ENCODE assay signal across 2 cellular contexts in the genomic region with DNA sequence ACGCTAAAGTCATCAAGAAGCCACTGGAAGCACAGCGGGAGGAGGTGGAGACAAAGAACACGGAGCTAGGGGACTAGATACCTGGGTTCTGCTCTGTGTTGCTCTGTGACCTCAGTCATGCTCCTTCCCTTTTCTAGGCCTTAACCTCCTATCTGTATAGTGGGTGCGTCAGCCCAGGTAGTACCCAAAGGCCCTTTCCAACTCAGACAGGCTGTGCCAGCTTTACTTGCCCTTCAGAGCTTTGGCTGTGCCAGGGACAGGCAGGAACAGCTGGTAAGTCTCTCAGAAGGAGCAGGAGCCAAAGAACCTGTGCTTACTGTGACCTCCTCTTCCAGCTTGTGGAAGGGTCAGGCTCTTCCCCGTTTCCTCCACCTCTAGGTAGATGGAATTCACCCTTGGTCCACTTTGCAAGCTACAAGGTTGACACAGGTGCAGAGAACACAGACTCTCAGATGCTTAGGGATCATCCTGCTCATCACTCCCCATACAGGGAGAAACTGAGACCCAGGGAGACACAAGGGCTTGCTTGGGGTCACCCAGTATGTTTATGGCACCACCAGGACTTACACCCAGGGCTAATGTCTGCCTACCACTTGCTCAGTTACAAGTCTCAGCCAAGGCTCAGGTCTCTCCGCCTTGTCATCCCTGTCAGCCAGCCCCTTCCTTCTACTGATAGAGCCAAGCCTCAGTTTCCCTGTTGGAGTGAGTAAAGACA.
TF ChIP-seq lines count a peak whose summit lies in the region.

No MANE protein-coding gene starts in this region.

TF ChIP-seq in GM23338, 12 proteins besides CTCF, POLR2A, EP300 and RAD21 (continues in another document):
- TF ChIP-seq, protein P1, sequence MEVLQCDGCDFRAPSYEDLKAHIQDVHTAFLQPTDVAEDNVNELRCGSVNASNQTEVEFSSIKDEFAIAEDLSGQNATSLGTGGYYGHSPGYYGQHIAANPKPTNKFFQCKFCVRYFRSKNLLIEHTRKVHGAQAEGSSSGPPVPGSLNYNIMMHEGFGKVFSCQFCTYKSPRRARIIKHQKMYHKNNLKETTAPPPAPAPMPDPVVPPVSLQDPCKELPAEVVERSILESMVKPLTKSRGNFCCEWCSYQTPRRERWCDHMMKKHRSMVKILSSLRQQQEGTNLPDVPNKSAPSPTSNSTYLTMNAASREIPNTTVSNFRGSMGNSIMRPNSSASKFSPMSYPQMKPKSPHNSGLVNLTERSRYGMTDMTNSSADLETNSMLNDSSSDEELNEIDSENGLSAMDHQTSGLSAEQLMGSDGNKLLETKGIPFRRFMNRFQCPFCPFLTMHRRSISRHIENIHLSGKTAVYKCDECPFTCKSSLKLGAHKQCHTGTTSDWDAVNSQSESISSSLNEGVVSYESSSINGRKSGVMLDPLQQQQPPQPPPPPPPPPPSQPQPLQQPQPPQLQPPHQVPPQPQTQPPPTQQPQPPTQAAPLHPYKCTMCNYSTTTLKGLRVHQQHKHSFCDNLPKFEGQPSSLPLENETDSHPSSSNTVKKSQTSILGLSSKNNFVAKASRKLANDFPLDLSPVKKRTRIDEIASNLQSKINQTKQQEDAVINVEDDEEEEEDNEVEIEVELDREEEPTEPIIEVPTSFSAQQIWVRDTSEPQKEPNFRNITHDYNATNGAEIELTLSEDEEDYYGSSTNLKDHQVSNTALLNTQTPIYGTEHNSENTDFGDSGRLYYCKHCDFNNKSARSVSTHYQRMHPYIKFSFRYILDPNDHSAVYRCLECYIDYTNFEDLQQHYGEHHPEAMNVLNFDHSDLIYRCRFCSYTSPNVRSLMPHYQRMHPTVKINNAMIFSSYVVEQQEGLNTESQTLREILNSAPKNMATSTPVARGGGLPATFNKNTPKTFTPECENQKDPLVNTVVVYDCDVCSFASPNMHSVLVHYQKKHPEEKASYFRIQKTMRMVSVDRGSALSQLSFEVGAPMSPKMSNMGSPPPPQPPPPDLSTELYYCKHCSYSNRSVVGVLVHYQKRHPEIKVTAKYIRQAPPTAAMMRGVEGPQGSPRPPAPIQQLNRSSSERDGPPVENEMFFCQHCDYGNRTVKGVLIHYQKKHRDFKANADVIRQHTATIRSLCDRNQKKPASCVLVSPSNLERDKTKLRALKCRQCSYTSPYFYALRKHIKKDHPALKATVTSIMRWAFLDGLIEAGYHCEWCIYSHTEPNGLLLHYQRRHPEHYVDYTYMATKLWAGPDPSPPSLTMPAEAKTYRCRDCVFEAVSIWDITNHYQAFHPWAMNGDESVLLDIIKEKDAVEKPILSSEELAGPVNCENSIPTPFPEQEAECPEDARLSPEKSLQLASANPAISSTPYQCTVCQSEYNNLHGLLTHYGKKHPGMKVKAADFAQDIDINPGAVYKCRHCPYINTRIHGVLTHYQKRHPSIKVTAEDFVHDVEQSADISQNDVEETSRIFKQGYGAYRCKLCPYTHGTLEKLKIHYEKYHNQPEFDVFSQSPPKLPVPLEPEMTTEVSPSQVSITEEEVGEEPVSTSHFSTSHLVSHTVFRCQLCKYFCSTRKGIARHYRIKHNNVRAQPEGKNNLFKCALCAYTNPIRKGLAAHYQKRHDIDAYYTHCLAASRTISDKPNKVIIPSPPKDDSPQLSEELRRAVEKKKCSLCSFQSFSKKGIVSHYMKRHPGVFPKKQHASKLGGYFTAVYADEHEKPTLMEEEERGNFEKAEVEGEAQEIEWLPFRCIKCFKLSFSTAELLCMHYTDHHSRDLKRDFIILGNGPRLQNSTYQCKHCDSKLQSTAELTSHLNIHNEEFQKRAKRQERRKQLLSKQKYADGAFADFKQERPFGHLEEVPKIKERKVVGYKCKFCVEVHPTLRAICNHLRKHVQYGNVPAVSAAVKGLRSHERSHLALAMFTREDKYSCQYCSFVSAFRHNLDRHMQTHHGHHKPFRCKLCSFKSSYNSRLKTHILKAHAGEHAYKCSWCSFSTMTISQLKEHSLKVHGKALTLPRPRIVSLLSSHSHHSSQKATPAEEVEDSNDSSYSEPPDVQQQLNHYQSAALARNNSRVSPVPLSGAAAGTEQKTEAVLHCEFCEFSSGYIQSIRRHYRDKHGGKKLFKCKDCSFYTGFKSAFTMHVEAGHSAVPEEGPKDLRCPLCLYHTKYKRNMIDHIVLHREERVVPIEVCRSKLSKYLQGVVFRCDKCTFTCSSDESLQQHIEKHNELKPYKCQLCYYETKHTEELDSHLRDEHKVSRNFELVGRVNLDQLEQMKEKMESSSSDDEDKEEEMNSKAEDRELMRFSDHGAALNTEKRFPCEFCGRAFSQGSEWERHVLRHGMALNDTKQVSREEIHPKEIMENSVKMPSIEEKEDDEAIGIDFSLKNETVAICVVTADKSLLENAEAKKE (CRISPR knock-in tag; IDR thresholded peaks at IDR 0.05), result no peak
- TF ChIP-seq EZH2phosphoT487 (IDR thresholded peaks at IDR 0.05; ENCODE audit: unreplicated experiment) (no peak), POLR2AphosphoS5 (IDR thresholded peaks at IDR 0.05; ENCODE audit: low read depth) (no peak), ZNF114 (CRISPR knock-in tag; IDR thresholded peaks at IDR 0.05) (no peak), CREB1 (CRISPR knock-in tag; IDR thresholded peaks at IDR 0.05; ENCODE audit: low read depth) (no peak), ETS1 (IDR thresholded peaks at IDR 0.05) (no peak), EZH2 (IDR thresholded peaks at IDR 0.05; ENCODE audit: low read depth, unreplicated experiment) (no peak)
- TF ChIP-seq, protein P2, sequence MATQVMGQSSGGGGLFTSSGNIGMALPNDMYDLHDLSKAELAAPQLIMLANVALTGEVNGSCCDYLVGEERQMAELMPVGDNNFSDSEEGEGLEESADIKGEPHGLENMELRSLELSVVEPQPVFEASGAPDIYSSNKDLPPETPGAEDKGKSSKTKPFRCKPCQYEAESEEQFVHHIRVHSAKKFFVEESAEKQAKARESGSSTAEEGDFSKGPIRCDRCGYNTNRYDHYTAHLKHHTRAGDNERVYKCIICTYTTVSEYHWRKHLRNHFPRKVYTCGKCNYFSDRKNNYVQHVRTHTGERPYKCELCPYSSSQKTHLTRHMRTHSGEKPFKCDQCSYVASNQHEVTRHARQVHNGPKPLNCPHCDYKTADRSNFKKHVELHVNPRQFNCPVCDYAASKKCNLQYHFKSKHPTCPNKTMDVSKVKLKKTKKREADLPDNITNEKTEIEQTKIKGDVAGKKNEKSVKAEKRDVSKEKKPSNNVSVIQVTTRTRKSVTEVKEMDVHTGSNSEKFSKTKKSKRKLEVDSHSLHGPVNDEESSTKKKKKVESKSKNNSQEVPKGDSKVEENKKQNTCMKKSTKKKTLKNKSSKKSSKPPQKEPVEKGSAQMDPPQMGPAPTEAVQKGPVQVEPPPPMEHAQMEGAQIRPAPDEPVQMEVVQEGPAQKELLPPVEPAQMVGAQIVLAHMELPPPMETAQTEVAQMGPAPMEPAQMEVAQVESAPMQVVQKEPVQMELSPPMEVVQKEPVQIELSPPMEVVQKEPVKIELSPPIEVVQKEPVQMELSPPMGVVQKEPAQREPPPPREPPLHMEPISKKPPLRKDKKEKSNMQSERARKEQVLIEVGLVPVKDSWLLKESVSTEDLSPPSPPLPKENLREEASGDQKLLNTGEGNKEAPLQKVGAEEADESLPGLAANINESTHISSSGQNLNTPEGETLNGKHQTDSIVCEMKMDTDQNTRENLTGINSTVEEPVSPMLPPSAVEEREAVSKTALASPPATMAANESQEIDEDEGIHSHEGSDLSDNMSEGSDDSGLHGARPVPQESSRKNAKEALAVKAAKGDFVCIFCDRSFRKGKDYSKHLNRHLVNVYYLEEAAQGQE (IDR thresholded peaks at IDR 0.05; ENCODE audit: unreplicated experiment), result no peak

TF ChIP-seq in HepG2, 621 proteins besides CTCF, POLR2A, EP300 and RAD21:
- TF ChIP-seq ZNF556 (CRISPR knock-in tag; IDR thresholded peaks at IDR 0.05; ENCODE audit: borderline replicate concordance) (no peak), ZNF704 (CRISPR knock-in tag; IDR thresholded peaks at IDR 0.05; ENCODE audit: borderline replicate concordance) (no peak), ZNF629 (CRISPR knock-in tag; conservative IDR thresholded peaks at IDR 0.05) (peak; percentile 76), ZNF563 (CRISPR knock-in tag; IDR thresholded peaks at IDR 0.05) (no peak), ZNF790 (CRISPR knock-in tag; IDR thresholded peaks at IDR 0.05; ENCODE audit: borderline replicate concordance) (no peak), ZBTB42 (CRISPR knock-in tag; IDR thresholded peaks at IDR 0.05) (no peak)
